ENCODE assay signal across 9 cellular contexts in genomic region chr7:25028370-25028971, GRCh38. TPM values are rescaled to one million over a fixed set of nuclear protein-coding genes. Genes with fewer than 3 reads are reported as not detected.
DNase-seq lines count a peak whose midpoint lies in the region; ATAC-seq and TF ChIP-seq lines count a peak whose summit lies in the region.
"Had no signal": no experiment of that assay in that cellular context is flagged by ENCODE, and none has a peak within 500 bp of the region (broad histone marks: within the 10 kb centered on the region; RNA-seq: fewer than 3 reads in every experiment).

No MANE protein-coding gene starts in this region.

- CTCF ChIA-PET in CD8-positive, alpha-beta T cell (lab: Charles Lee), result interaction anchor here (1.0 to 1.7 kb wide), 5 partner anchors 40 to 70 kb away, joined by 3 to 7 read pairs (median 4); no protein-coding TSS in a partner anchor

- peaks cover 23% of the 10 kb centered on the region for H3K4me1 ChIP-seq in CD8-positive, alpha-beta T cell (ENCODE audit: insufficient read depth, low read length)
- H3K4me1 ChIP-seq: upper lobe of left lung had no signal

- H3K27me3 Mint-ChIP-seq in CD8-positive, alpha-beta T cell (ENCODE audit: low read depth), result no peaks in the 10 kb centered on the region

- no peak for TF ChIP-seq CTCF in CD8-positive, alpha-beta T cell (IDR thresholded peaks at IDR 0.05)

- H3K4me1 Mint-ChIP-seq in CD8-positive, alpha-beta T cell (ENCODE audit: low read depth), result peaks cover 29% of the 10 kb centered on the region

- intact Hi-C loops in CD8-positive, alpha-beta T cell (cut with DNase I, micrococcal nuclease), result loop anchor here in 1 of 2 experiments (1.0 kb wide), 1 partner anchor 48 kb away; the partner anchor contains the start of gene OSBPL3

- no peaks in the 10 kb centered on the region for H3K27me3 ChIP-seq in CD8-positive, alpha-beta T cell (ENCODE audit: insufficient read depth, low read length)
- H3K27me3 ChIP-seq: upper lobe of left lung had no signal

- peak overlapping the region; percentile 88 for H3K27ac Mint-ChIP-seq in CD8-positive, alpha-beta T cell

- H3K4me3 Mint-ChIP-seq in CD8-positive, alpha-beta T cell, result peak overlapping the region; percentile 32

- POLR2A ChIA-PET in CD8-positive, alpha-beta T cell (lab: Charles Lee), result interaction anchor here (0.9 to 2.4 kb wide), 4 partner anchors 26 to 96 kb away, joined by 3 to 10 read pairs (median 5); partner anchors contain the start of genes CYCS and OSBPL3

- H3K27ac ChIP-seq in CD8-positive, alpha-beta T cell (ENCODE audit: low read depth, low read length), result peak overlapping the region; percentile 12
- H3K27ac ChIP-seq: upper lobe of left lung had no signal

- no peaks in the 10 kb centered on the region for H3K36me3 ChIP-seq in CD8-positive, alpha-beta T cell (ENCODE audit: insufficient read depth, low read length)
- H3K36me3 ChIP-seq: upper lobe of left lung had no signal

- no peaks in the 10 kb centered on the region for H3K9me3 Mint-ChIP-seq in CD8-positive, alpha-beta T cell

- peak in 2 of 7 experiments; percentile 21 to 26 for DNase-seq in CD8-positive, alpha-beta T cell
- DNase-seq in NCI-H1417 treated with DMSO at 0.1 percent for 48 hours (lab: John Stamatoyannopoulos, UW) (peak; percentile 87), kidney tubule cell (ENCODE audit: low spot score) (peak; percentile 90), NCI-H524 treated with DMSO at 0.1 percent for 48 hours (lab: John Stamatoyannopoulos, UW) (no peak), SK-N-DZ (ENCODE audit: low spot score) (no peak)
- peak; percentile 41 to 51 for DNase-seq in activated T-cell treated with anti-CD3 and anti-CD28 coated beads, Interleukin-2, amount 50 U/mL, for 48 hours
- no peak for DNase-seq in activated CD4-positive, CD25-positive, alpha-beta regulatory T cell (lab: John Stamatoyannopoulos, UW)
- DNase-seq: upper lobe of left lung had no signal

- H3K36me3 Mint-ChIP-seq in CD8-positive, alpha-beta T cell, result no peaks in the 10 kb centered on the region

- peak; percentile 79 for ATAC-seq in CD8-positive, alpha-beta T cell
- ATAC-seq in GM21825 (IDR thresholded peaks at IDR 0.05; ENCODE audit: unreplicated experiment), result no peak

- H3K9me3 ChIP-seq in CD8-positive, alpha-beta T cell (ENCODE audit: low read length), result no peaks in the 10 kb centered on the region
- H3K9me3 ChIP-seq: upper lobe of left lung had no signal

- H3K4me3 ChIP-seq in CD8-positive, alpha-beta T cell (ENCODE audit: low read depth, low read length), result no peak overlapping the region
- H3K4me3 ChIP-seq: upper lobe of left lung had no signal

RNA-seq across cellular contexts. Expression of gene OSBPL3, which starts 48.5 kb away (rescaled TPM):
- total RNA-seq in CD8-positive, alpha-beta T cell, result 10 to 100 TPM; 12.0 to 13.8 TPM
- polyA plus RNA-seq in SK-N-DZ (2014; cell fraction: cytosol; rRNA removed), result 5.1 and 6.6 TPM in 2 replicates
- polyA plus RNA-seq in SK-N-DZ (2014; cell fraction: nucleus; rRNA removed), result 9.6 and 12.2 TPM in 2 replicates

Comparison
In these comparisons a context has a peak if more than half of its experiments do, and no peak if none do; other contexts are left out.
1. DNase-seq: peak in NCI-H1417 treated with DMSO at 0.1 percent for 48 hours (single experiment), activated T-cell treated with anti-CD3 and anti-CD28 coated beads, Interleukin-2, amount 50 U/mL, for 48 hours (2 of 2) and kidney tubule cell (single experiment); none in NCI-H524 treated with DMSO at 0.1 percent for 48 hours (single experiment), activated CD4-positive, CD25-positive, alpha-beta regulatory T cell (0 of 4) and SK-N-DZ (single experiment).